Comparison of ENCODE assay signal across 31 cellular contexts in the genomic region with DNA sequence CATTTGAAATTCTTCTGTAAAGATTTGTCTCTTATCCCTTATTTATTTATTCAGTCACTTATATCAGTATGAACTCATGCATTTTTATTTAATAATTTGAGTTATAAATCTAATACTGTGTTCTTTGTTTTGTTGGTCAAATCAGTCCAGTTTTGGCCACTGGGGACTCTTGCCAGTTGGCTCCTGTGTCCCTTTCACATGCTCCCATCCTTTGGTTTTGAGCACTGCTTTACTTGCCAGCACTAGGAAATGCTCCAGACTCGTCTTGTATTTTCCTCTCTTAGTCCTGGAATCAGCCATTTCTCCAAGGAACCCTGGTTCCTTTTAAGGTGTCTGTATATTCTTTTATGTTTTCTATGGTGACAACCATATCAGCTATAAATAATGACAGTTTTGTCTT.
"Had no signal": no experiment of that assay in that cellular context is flagged by ENCODE, and none has a peak within 500 bp of the region (broad histone marks: within the 10 kb centered on the region; RNA-seq: fewer than 3 reads in every experiment).

No MANE protein-coding gene starts in this region.

- H3K9me3 Mint-ChIP-seq: activated CD4-positive, alpha-beta memory T cell treated with anti-CD3 and anti-CD28 coated beads for 36 hours; activated naive CD4-positive, alpha-beta T cell treated with anti-CD3 and anti-CD28 coated beads for 36 hours; activated T-helper 1 cell treated with anti-CD3 and anti-CD28 coated beads, Interleukin-12 subunit alpha, Interleukin-12 subunit beta, Interleukin-2, Interleukin-4 antibody, amounts not matched to agents 30 ng/mL and 10 ng/mL and 1 ng/mL, durations not matched to agents 14 hours and 24 hours and 36 hours; stimulated activated effector memory CD8-positive, alpha-beta T cell treated with anti-CD3 and anti-CD28 coated beads, Interleukin-12 subunit alpha, Interleukin-12 subunit beta, amount 100 ng/mL, for 72 hours; stimulated activated naive CD8-positive, alpha-beta T cell treated with anti-CD3 and anti-CD28 coated beads, Interleukin-15, Interleukin-2, amounts not matched to agents 100 ng/mL and 50 ng/mL, for 24 hours; type B pancreatic cell had no signal

- H3K4me1 ChIP-seq: adrenal gland, ascending aorta, esophagus squamous epithelium, sigmoid colon, uterus had no signal

- H3K79me2 ChIP-seq: hepatocyte had no signal

- H3K4me3 Mint-ChIP-seq: activated CD4-positive, alpha-beta memory T cell treated with anti-CD3 and anti-CD28 coated beads for 36 hours; activated naive CD4-positive, alpha-beta T cell treated with anti-CD3 and anti-CD28 coated beads for 36 hours; activated naive CD8-positive, alpha-beta T cell treated with anti-CD3 and anti-CD28 coated beads for 36 hours; activated T-helper 1 cell treated with anti-CD3 and anti-CD28 coated beads, Interleukin-12 subunit alpha, Interleukin-12 subunit beta, Interleukin-2, Interleukin-4 antibody, amounts not matched to agents 30 ng/mL and 10 ng/mL and 1 ng/mL, durations not matched to agents 14 hours and 24 hours and 36 hours; natural killer cell; stimulated activated effector memory CD8-positive, alpha-beta T cell treated with anti-CD3 and anti-CD28 coated beads, Interleukin-12 subunit alpha, Interleukin-12 subunit beta, amount 100 ng/mL, for 72 hours; stimulated activated naive CD8-positive, alpha-beta T cell treated with anti-CD3 and anti-CD28 coated beads, Interleukin-15, Interleukin-2, amounts not matched to agents 100 ng/mL and 50 ng/mL, for 24 hours; T-cell; T-helper 2 cell treated with Interferon-gamma antibody and Interleukin-4, amounts not matched to agents 5 μg/mL and 100 μg/mL, for 36 hours; type B pancreatic cell had no signal

- H3K27me3 ChIP-seq: adrenal gland, ascending aorta, brain microvascular endothelial cell, esophagus squamous epithelium, hepatocyte, sigmoid colon, uterus had no signal

- H3K27ac ChIP-seq: adrenal gland, ascending aorta, brain microvascular endothelial cell, esophagus squamous epithelium, gastrocnemius medialis, hepatocyte, uterus, VCaP had no signal

- H3K9me3 ChIP-seq: adrenal gland, ascending aorta, esophagus squamous epithelium, sigmoid colon, uterus had no signal

- H3K27me3 Mint-ChIP-seq: activated CD4-positive, alpha-beta memory T cell treated with anti-CD3 and anti-CD28 coated beads for 36 hours; activated naive CD8-positive, alpha-beta T cell treated with anti-CD3 and anti-CD28 coated beads for 36 hours; stimulated activated naive CD8-positive, alpha-beta T cell treated with anti-CD3 and anti-CD28 coated beads, Interleukin-15, Interleukin-2, amounts not matched to agents 100 ng/mL and 50 ng/mL, for 24 hours; T-cell; type B pancreatic cell had no signal

- H3K27ac Mint-ChIP-seq: activated CD4-positive, alpha-beta memory T cell treated with anti-CD3 and anti-CD28 coated beads for 36 hours; activated naive CD4-positive, alpha-beta T cell treated with anti-CD3 and anti-CD28 coated beads for 36 hours; activated naive CD8-positive, alpha-beta T cell treated with anti-CD3 and anti-CD28 coated beads for 36 hours; activated T-helper 1 cell treated with anti-CD3 and anti-CD28 coated beads, Interleukin-12 subunit alpha, Interleukin-12 subunit beta, Interleukin-2, Interleukin-4 antibody, amounts not matched to agents 30 ng/mL and 10 ng/mL and 1 ng/mL, durations not matched to agents 14 hours and 24 hours and 36 hours; natural killer cell; stimulated activated effector memory CD8-positive, alpha-beta T cell treated with anti-CD3 and anti-CD28 coated beads, Interleukin-12 subunit alpha, Interleukin-12 subunit beta, amount 100 ng/mL, for 72 hours; stimulated activated naive CD8-positive, alpha-beta T cell treated with anti-CD3 and anti-CD28 coated beads, Interleukin-15, Interleukin-2, amounts not matched to agents 100 ng/mL and 50 ng/mL, for 24 hours; T-cell; T-helper 2 cell treated with Interferon-gamma antibody and Interleukin-4, amounts not matched to agents 5 μg/mL and 100 μg/mL, for 36 hours; type B pancreatic cell had no signal

- H3K36me3 Mint-ChIP-seq: activated CD4-positive, alpha-beta memory T cell treated with anti-CD3 and anti-CD28 coated beads for 36 hours; natural killer cell; stimulated activated effector memory CD8-positive, alpha-beta T cell treated with anti-CD3 and anti-CD28 coated beads, Interleukin-12 subunit alpha, Interleukin-12 subunit beta, amount 100 ng/mL, for 72 hours; type B pancreatic cell had no signal

- ATAC-seq: gastrocnemius medialis; natural killer cell; stimulated activated effector memory CD8-positive, alpha-beta T cell treated with anti-CD3 and anti-CD28 coated beads, Interleukin-12 subunit alpha, Interleukin-12 subunit beta, amount 100 ng/mL, for 72 hours; T-cell had no signal

- H2AFZ ChIP-seq: hepatocyte had no signal

- H3K4me2 ChIP-seq: hepatocyte had no signal

- H3K4me3 ChIP-seq: adrenal gland, ascending aorta, esophagus squamous epithelium, gastrocnemius medialis, hepatocyte, sigmoid colon, uterus had no signal

- DNase-seq: activated CD4-positive, alpha-beta memory T cell treated with anti-CD3 and anti-CD28 coated beads for 36 hours; activated CD4-positive, alpha-beta T cell treated with anti-CD3 and anti-CD28 coated beads for 48 hours; activated CD8-positive, alpha-beta memory T cell treated with anti-CD3 and anti-CD28 coated beads, Interleukin-2, amount 50 U/mL, for 4 hours; activated effector memory CD4-positive, alpha-beta T cell treated with anti-CD3 and anti-CD28 coated beads, Interleukin-2, amount 50 U/mL, for 16 hours; activated naive CD4-positive, alpha-beta T cell treated with anti-CD3 and anti-CD28 coated beads for 36 hours; activated naive CD8-positive, alpha-beta T cell treated with anti-CD3 and anti-CD28 coated beads for 36 hours; activated T-cell treated with anti-CD3 and anti-CD28 coated beads, Interleukin-2, amount 50 U/mL, for 1 hour; brain microvascular endothelial cell; dermis blood vessel endothelial cell; effector CD4-positive, alpha-beta T cell; esophagus squamous epithelium; gastrocnemius medialis; islet precursor cell; left cardiac atrium; mesenchymal stem cell; natural killer cell; posterior cingulate gyrus; sigmoid colon; small intestine; stimulated activated CD4-positive, alpha-beta T cell treated with anti-CD3 and anti-CD28 coated beads, Interleukin-4, amount 100 ng/mL, for 24 hours; T-cell; uterus had no signal

- H3K36me3 ChIP-seq: adrenal gland, ascending aorta, brain microvascular endothelial cell, esophagus squamous epithelium, gastrocnemius medialis, sigmoid colon, uterus had no signal
